ENCODE assay signal across 31 cellular contexts in genomic region chr20:4836473-4836872, GRCh38.
"Had no signal": no experiment of that assay in that cellular context is flagged by ENCODE, and none has a peak within 500 bp of the region (broad histone marks: within the 10 kb centered on the region; RNA-seq: fewer than 3 reads in every experiment).

No MANE protein-coding gene starts in this region.

- H3K9me3 Mint-ChIP-seq: activated CD8-positive, alpha-beta T cell treated with anti-CD3 and anti-CD28 coated beads for 36 hours; activated naive CD4-positive, alpha-beta T cell treated with anti-CD3 and anti-CD28 coated beads for 36 hours; activated T-helper 1 cell treated with anti-CD3 and anti-CD28 coated beads, Interleukin-12 subunit alpha, Interleukin-12 subunit beta, Interleukin-2, Interleukin-4 antibody, amounts not matched to agents 30 ng/mL and 10 ng/mL and 1 ng/mL, durations not matched to agents 14 hours and 24 hours and 36 hours; T-helper 2 cell treated with Interferon-gamma antibody and Interleukin-4, amounts not matched to agents 5 μg/mL and 100 μg/mL, for 36 hours had no signal

- DNase-seq: activated CD4-positive, alpha-beta T cell treated with anti-CD3 and anti-CD28 coated beads, Interleukin-2, amount 10 ng/mL, durations not matched to agents 24 days and 14 days; activated CD4-positive, alpha-beta T cell treated with anti-CD3 and anti-CD28 coated beads, Interleukin-2, amount 50 U/mL, for 4 hours; activated CD8-positive, alpha-beta T cell treated with anti-CD3 and anti-CD28 coated beads for 36 hours; activated gamma-delta T cell treated with Interleukin-2 at 50 U/mL for 16 hours; activated naive CD4-positive, alpha-beta T cell treated with anti-CD3 and anti-CD28 coated beads for 36 hours; activated naive CD8-positive, alpha-beta T cell treated with anti-CD3 and anti-CD28 coated beads, Interleukin-2, amount 50 U/mL, for 24 hours; activated T-cell treated with anti-CD3 and anti-CD28 coated beads for 4 hours; activated T-cell treated with anti-CD3 and anti-CD28 coated beads, Interleukin-2, amount 50 U/mL, for 4 hours; brain microvascular endothelial cell; Kasumi-1; KG1; NCI-H1048; NCI-H1105 treated with DMSO at 0.1 percent for 48 hours; NCI-H1436; NCI-H1694; NCI-H1930; NCI-H2081 treated with DMSO at 0.1 percent for 48 hours; NCI-H226; NCI-H524 treated with DMSO at 0.1 percent for 48 hours; PC-3; Peyer's patch; RPMI8226; SHP77 treated with DMSO at 0.1 percent for 48 hours; SK-N-SH had no signal

- H3K4me3 ChIP-seq: MG63, Peyer's patch, SJSA1 had no signal

- H3K36me3 ChIP-seq: brain microvascular endothelial cell, MG63, Peyer's patch, SJSA1 had no signal

- H3K4me3 Mint-ChIP-seq: activated CD4-positive, alpha-beta T cell treated with anti-CD3 and anti-CD28 coated beads, Interleukin-2, amount 10 ng/mL, durations not matched to agents 24 days and 14 days; activated CD8-positive, alpha-beta T cell treated with anti-CD3 and anti-CD28 coated beads for 36 hours; activated naive CD4-positive, alpha-beta T cell treated with anti-CD3 and anti-CD28 coated beads for 36 hours; activated naive CD8-positive, alpha-beta T cell; activated naive CD8-positive, alpha-beta T cell treated with anti-CD3 and anti-CD28 coated beads, Interleukin-2, amount 50 U/mL, for 24 hours; activated T-cell treated with anti-CD3 and anti-CD28 coated beads, Interleukin-2, amount 50 U/mL, for 4 hours; activated T-helper 1 cell treated with anti-CD3 and anti-CD28 coated beads, Interleukin-12 subunit alpha, Interleukin-12 subunit beta, Interleukin-2, Interleukin-4 antibody, amounts not matched to agents 30 ng/mL and 10 ng/mL and 1 ng/mL, durations not matched to agents 14 hours and 24 hours and 36 hours; T-helper 1 cell treated with Interleukin-12 subunit alpha and Interleukin-12 subunit beta and Interleukin-4 antibody, amounts not matched to agents 30 μg/mL and 1 μg/mL, for 36 hours; T-helper 2 cell treated with Interferon-gamma antibody and Interleukin-4, amounts not matched to agents 5 μg/mL and 100 μg/mL, for 36 hours had no signal

- FAIRE-seq: TTC549 had no signal

- H3K27me3 Mint-ChIP-seq: activated CD8-positive, alpha-beta T cell treated with anti-CD3 and anti-CD28 coated beads for 36 hours; activated naive CD8-positive, alpha-beta T cell; activated naive CD8-positive, alpha-beta T cell treated with anti-CD3 and anti-CD28 coated beads, Interleukin-2, amount 50 U/mL, for 24 hours had no signal

- ATAC-seq: activated CD8-positive, alpha-beta T cell treated with anti-CD3 and anti-CD28 coated beads for 36 hours; activated naive CD8-positive, alpha-beta T cell treated with anti-CD3 and anti-CD28 coated beads, Interleukin-2, amount 50 U/mL, for 24 hours; activated T-cell treated with anti-CD3 and anti-CD28 coated beads, Interleukin-2, amount 50 U/mL, for 4 hours; PC-3 had no signal

- H3K27me3 ChIP-seq: brain microvascular endothelial cell, MG63, Peyer's patch had no signal

- H3K27ac ChIP-seq: brain microvascular endothelial cell, Peyer's patch, SJSA1 had no signal

- H3K27ac Mint-ChIP-seq: activated CD4-positive, alpha-beta T cell treated with anti-CD3 and anti-CD28 coated beads, Interleukin-2, amount 10 ng/mL, durations not matched to agents 24 days and 14 days; activated CD8-positive, alpha-beta T cell treated with anti-CD3 and anti-CD28 coated beads for 36 hours; activated naive CD4-positive, alpha-beta T cell treated with anti-CD3 and anti-CD28 coated beads for 36 hours; activated naive CD8-positive, alpha-beta T cell; activated naive CD8-positive, alpha-beta T cell treated with anti-CD3 and anti-CD28 coated beads, Interleukin-2, amount 50 U/mL, for 24 hours; activated T-helper 1 cell treated with anti-CD3 and anti-CD28 coated beads, Interleukin-12 subunit alpha, Interleukin-12 subunit beta, Interleukin-2, Interleukin-4 antibody, amounts not matched to agents 30 ng/mL and 10 ng/mL and 1 ng/mL, durations not matched to agents 14 hours and 24 hours and 36 hours; T-helper 1 cell treated with Interleukin-12 subunit alpha and Interleukin-12 subunit beta and Interleukin-4 antibody, amounts not matched to agents 30 μg/mL and 1 μg/mL, for 36 hours; T-helper 2 cell treated with Interferon-gamma antibody and Interleukin-4, amounts not matched to agents 5 μg/mL and 100 μg/mL, for 36 hours had no signal

- H3K9me3 ChIP-seq: MG63, Peyer's patch, SJSA1, SK-N-SH had no signal

- H3K4me1 ChIP-seq: Peyer's patch, SJSA1 had no signal

- H3K4me1 Mint-ChIP-seq: activated CD4-positive, alpha-beta T cell treated with anti-CD3 and anti-CD28 coated beads, Interleukin-2, amount 10 ng/mL, durations not matched to agents 24 days and 14 days had no signal
